Comparison of ENCODE assay signal across 9 cellular contexts in genomic region chr13:76879876-76880270, GRCh38. TPM values are rescaled to one million over a fixed set of nuclear protein-coding genes. Genes with fewer than 3 reads are reported as not detected.
DNase-seq lines count a peak whose midpoint lies in the region; ATAC-seq, FAIRE-seq and TF ChIP-seq lines count a peak whose summit lies in the region.
"Had no signal": no experiment of that assay in that cellular context is flagged by ENCODE, and none has a peak within 500 bp of the region (broad histone marks: within the 10 kb centered on the region; RNA-seq: fewer than 3 reads in every experiment).

No MANE protein-coding gene starts in this region.

- H3K27me3 ChIP-seq in MG63 (no peaks in the 10 kb centered on the region), esophagus (ENCODE audit: control insufficient read depth in 1 of 2, insufficient read depth in 2 of 2, low read length in 2 of 2) (no peaks in the 10 kb centered on the region), thoracic aorta (replicated peaks; ENCODE audit: insufficient read depth) (no peaks in the 10 kb centered on the region), pancreas (peaks cover 0 to 9% (median 0%) of the 10 kb centered on the region in 4 donors)

- no peak for ATAC-seq in activated T-cell treated with anti-CD3 and anti-CD28 coated beads, Interleukin-2, amount 50 U/mL, for 72 hours (replicated peaks in 1 of 2)
- ATAC-seq in thoracic aorta (ENCODE audit: insufficient number of reproducible peaks, low FRiP score, low read depth) = no peak
- ATAC-seq in pancreas = no peak
- ATAC-seq in HG03378 (IDR thresholded peaks at IDR 0.05; ENCODE audit: unreplicated experiment) = no peak

- TF ChIP-seq CTCF in thoracic aorta (IDR thresholded peaks at IDR 0.05) = no peak
- TF ChIP-seq CTCF in pancreas (IDR thresholded peaks at IDR 0.05) = no peak

- no peaks in the 10 kb centered on the region for H3K9me3 Mint-ChIP-seq in activated T-cell treated with anti-CD3 and anti-CD28 coated beads, Interleukin-2, amount 50 U/mL, for 72 hours

- H3K36me3 Mint-ChIP-seq in activated T-cell treated with anti-CD3 and anti-CD28 coated beads, Interleukin-2, amount 50 U/mL, for 72 hours (ENCODE audit: insufficient read depth in 2 of 2) = no peaks in the 10 kb centered on the region

- H3K4me3 Mint-ChIP-seq in activated T-cell treated with anti-CD3 and anti-CD28 coated beads, Interleukin-2, amount 50 U/mL, for 72 hours = peak overlapping the region; percentile 70 to 90

- H3K36me3 ChIP-seq in MG63 (no peaks in the 10 kb centered on the region), esophagus (ENCODE audit: control insufficient read depth in 2 of 2, insufficient read depth in 2 of 2, low read length in 1 of 2) (no peaks in the 10 kb centered on the region), thoracic aorta (no peaks in the 10 kb centered on the region), pancreas (no peaks in the 10 kb centered on the region)

- H3K4me3 ChIP-seq in MG63 (peak overlapping the region; percentile 3; the same call in 1 of the 2 replicates), esophagus (ENCODE audit: low read depth in 1 of 2, low read length in 2 of 2) (no peak overlapping the region), thoracic aorta (peak overlapping the region; percentile 55), pancreas (no peak overlapping the region)

- H3K27ac ChIP-seq in esophagus (ENCODE audit: low read depth in 2 of 2, low read length in 1 of 2) (peak overlapping the region; percentile 20 to 49), thoracic aorta (peak overlapping the region; percentile 69 to 75), pancreas (peak overlapping the region in 2 of 4 donors; percentile 34 to 48)

- peaks cover 4% of the 10 kb centered on the region for H3K27me3 Mint-ChIP-seq in activated T-cell treated with anti-CD3 and anti-CD28 coated beads, Interleukin-2, amount 50 U/mL, for 72 hours (ENCODE audit: low read depth)

- WGBS in esophagus, 2 donors = 64 to 68% methylated on average over 3 of the region's 3 CpGs
- 83 to 88% methylated on average over 3 of the region's 3 CpGs for WGBS in pancreas, 2 donors

- FAIRE-seq in pancreas (lab: Jason Lieb, UNC) = no peak

- H3K4me1 ChIP-seq in esophagus (ENCODE audit: control insufficient read depth in 2 of 2, insufficient read depth in 2 of 2, low read length in 1 of 2) (no peaks in the 10 kb centered on the region), thoracic aorta (ENCODE audit: control insufficient read depth in 1 of 2, low read depth in 2 of 2) (peaks cover 4 to 42% of the 10 kb centered on the region in 2 donors), pancreas (peaks cover 0 to 4% (median 0%) of the 10 kb centered on the region in 3 donors)

- no peak overlapping the region for H3K27ac Mint-ChIP-seq in activated T-cell treated with anti-CD3 and anti-CD28 coated beads, Interleukin-2, amount 50 U/mL, for 72 hours

- intact Hi-C loops in pancreas (cut with DNase I) = no loop called here

- H3K4me1 Mint-ChIP-seq in activated T-cell treated with anti-CD3 and anti-CD28 coated beads, Interleukin-2, amount 50 U/mL, for 72 hours (ENCODE audit: low read depth) = peaks cover 51% of the 10 kb centered on the region

- H3K9me3 ChIP-seq in MG63 = no peaks in the 10 kb centered on the region
- no peaks in the 10 kb centered on the region for H3K9me3 ChIP-seq in esophagus (ENCODE audit: control insufficient read depth in 2 of 2, insufficient read depth in 1 of 2, low read depth in 1 of 2, low read length in 1 of 2)
- H3K9me3 ChIP-seq in thoracic aorta = no peaks in the 10 kb centered on the region
- H3K9me3 ChIP-seq in pancreas = no peaks in the 10 kb centered on the region

- no peak for DNase-seq in activated T-cell treated with anti-CD3 and anti-CD28 coated beads, Interleukin-2, amount 50 U/mL, for 72 hours
- DNase-seq in activated T-cell treated with anti-CD3 and anti-CD28 coated beads, Interleukin-2, amount 50 U/mL, for 48 hours = no peak
- DNase-seq in MG63 = no peak
- DNase-seq in thoracic aorta (ENCODE audit: low spot score) = no peak
- no peak for DNase-seq in pancreas
- no peak for DNase-seq in DMS53 treated with DMSO at 0.1 percent for 48 hours (lab: John Stamatoyannopoulos, UW; ENCODE audit: unreplicated experiment)
- DNase-seq: NCI-H1694 treated with DMSO at 0.1 percent for 48 hours had no signal

RNA-seq across cellular contexts. Expression of gene KCTD12, which starts 6.3 kb away (rescaled TPM):
- total RNA-seq in activated T-cell treated with anti-CD3 and anti-CD28 coated beads, Interleukin-2, amount 50 U/mL, for 72 hours = 1 to 10 TPM; 3.3 to 6.6 TPM
- total RNA-seq in MG63 (2014; rRNA removed; shearing (Covaris generic); ENCODE audit: low replicate concordance) = 14.9 and 19.3 TPM in 2 replicates
- polyA plus RNA-seq in esophagus (1 to 10 TPM; 4.1 to 6.6 TPM), pancreas (10 to 100 TPM in 1 of 2 donors, 1 to 10 TPM in 1; 7.0 to 21.1 TPM)
- total RNA-seq in thoracic aorta (10 to 100 TPM; 89.8 to 99.7 TPM), pancreas (10 to 100 TPM in 3 of 6 donors, 1 to 10 TPM in 3; 6.3 to 46.1 (median 14.8) TPM)

Comparison
In these comparisons a context has a peak if more than half of its experiments do, and no peak if none do; other contexts are left out.
1. H3K4me3 ChIP-seq: peak in MG63 (single experiment) and thoracic aorta (single experiment); none in esophagus (0 of 2) and pancreas (0 of 4).